12 cellular contexts compared by ENCODE assay signal in the genomic region with DNA sequence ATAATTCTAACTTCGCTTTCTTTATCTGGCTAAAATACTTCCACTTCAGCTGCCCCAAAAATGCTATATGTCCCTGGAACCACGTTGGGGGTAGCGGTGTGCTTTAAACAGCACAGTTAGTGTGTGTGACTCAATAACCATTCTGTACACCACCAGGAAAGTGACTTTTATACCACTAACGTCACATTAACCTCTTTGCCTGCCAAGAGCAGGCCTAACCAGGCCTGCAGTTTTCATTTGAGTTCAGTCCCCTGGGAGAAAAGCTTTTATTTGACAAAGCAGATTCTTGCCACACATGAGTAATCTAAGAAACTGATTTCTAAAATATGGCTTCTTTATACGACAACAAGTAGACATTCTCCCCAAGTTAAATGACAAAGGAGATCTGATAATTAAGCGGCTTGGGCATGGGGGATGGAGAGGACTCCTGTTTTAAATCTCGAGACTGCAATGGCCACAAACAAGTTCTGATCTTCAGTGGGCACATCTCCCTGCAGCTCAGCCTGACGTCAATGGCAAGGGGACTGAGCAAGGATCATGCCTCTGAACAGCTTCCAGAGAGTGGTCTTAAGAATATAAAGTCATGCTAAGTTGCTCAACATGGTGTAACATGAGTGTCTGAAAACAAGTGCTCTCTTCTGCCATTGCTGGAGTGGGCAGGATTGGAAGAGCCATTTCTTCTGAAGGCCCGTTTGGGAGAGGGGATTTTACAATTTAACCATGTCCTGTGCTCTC.
A peak's percentile ranks its signal among the peaks of the same experiment; 100 is the strongest.
DNase-seq lines count a peak whose midpoint lies in the region; ATAC-seq and TF ChIP-seq lines count a peak whose summit lies in the region.
"Had no signal": no experiment of that assay in that cellular context is flagged by ENCODE, and none has a peak within 500 bp of the region (broad histone marks: within the 10 kb centered on the region; RNA-seq: fewer than 3 reads in every experiment).

No MANE protein-coding gene starts in this region.

- no peaks in the 10 kb centered on the region for H3K36me3 ChIP-seq in tibial artery

- H3K27me3 ChIP-seq in tibial artery = no peaks in the 10 kb centered on the region

- intact Hi-C loops in tibial artery (cut with DNase I; ENCODE audit: low total_unique reads) = no loop called here

- H3K4me3 ChIP-seq in tibial artery = no peak overlapping the region

- no peak for ATAC-seq in HG03097 (IDR thresholded peaks at IDR 0.05; ENCODE audit: low FRiP score, unreplicated experiment)
- ATAC-seq: effector memory CD8-positive, alpha-beta T cell; PC-3 had no signal

- DNase-seq in LHCN-M2 (ENCODE audit: low read depth) = peak; percentile 63
- DNase-seq in caudate nucleus (lab: John Stamatoyannopoulos, UW) = no peak
- DNase-seq in kidney tubule cell (ENCODE audit: low spot score) = peak; percentile 60
- DNase-seq in tibial artery = peak; percentile 28 to 70
- no peak for DNase-seq in activated CD4-positive, alpha-beta T cell treated with anti-CD3 and anti-CD28 coated beads for 1 hour
- no peak for DNase-seq in NCI-H1930 (lab: John Stamatoyannopoulos, UW)
- DNase-seq: activated naive CD8-positive, alpha-beta T cell treated with anti-CD3 and anti-CD28 coated beads for 36 hours; effector memory CD8-positive, alpha-beta T cell; NCI-H1417 treated with DMSO at 0.1 percent for 48 hours; PC-3; T1000 had no signal

- H3K27ac ChIP-seq in caudate nucleus (ENCODE audit: low read depth, low read length) (peak overlapping the region; percentile 41), tibial artery (peak overlapping the region; percentile 39)

- no peak for TF ChIP-seq CTCF in tibial artery (IDR thresholded peaks at IDR 0.05)

- H3K9me3 ChIP-seq in tibial artery = no peaks in the 10 kb centered on the region

- H3K4me1 ChIP-seq in tibial artery = peaks cover 0 to 21% (median 11%) of the 10 kb centered on the region in 4 donors

Comparison
In these comparisons a context has a peak if more than half of its experiments do, and no peak if none do; other contexts are left out.
1. DNase-seq: peak in LHCN-M2 (single experiment), kidney tubule cell (single experiment) and tibial artery (2 of 2); none in caudate nucleus (0 of 61), activated CD4-positive, alpha-beta T cell treated with anti-CD3 and anti-CD28 coated beads for 1 hour (single experiment) and NCI-H1930 (0 of 2).